In the genomic region with DNA sequence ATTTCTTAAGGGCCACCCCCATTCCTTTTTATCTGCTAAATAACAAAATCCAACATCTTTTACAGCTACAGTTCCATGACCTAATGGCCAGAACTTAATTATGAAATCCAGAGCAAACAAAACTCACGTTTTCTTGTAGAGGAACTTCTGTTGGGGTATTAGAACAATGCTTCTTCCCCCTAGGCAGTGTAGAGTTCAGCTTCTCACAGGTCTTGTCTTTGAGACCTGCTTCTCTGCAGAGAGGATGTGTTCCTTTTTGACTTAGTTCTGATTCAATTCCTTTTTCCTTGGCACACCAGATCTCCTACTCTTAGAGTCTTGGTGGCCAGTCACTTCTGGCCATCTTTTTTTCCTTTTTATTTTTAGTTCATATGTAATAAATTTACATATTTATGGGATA, we compare ENCODE assay signal across 16 cellular contexts.
"Had no signal": no experiment of that assay in that cellular context is flagged by ENCODE, and none has a peak within 500 bp of the region (broad histone marks: within the 10 kb centered on the region; RNA-seq: fewer than 3 reads in every experiment).

No MANE protein-coding gene starts in this region.

- H3K36me3 Mint-ChIP-seq: activated naive CD4-positive, alpha-beta T cell treated with anti-CD3 and anti-CD28 coated beads, Interleukin-2, amount 10 ng/mL, durations not matched to agents 7 days and 5 days had no signal

- H3K27ac Mint-ChIP-seq: activated naive CD4-positive, alpha-beta T cell treated with anti-CD3 and anti-CD28 coated beads, Interleukin-2, amount 10 ng/mL, durations not matched to agents 7 days and 5 days; activated T-helper 2 cell treated with anti-CD3 and anti-CD28 coated beads, Interferon-gamma antibody, Interleukin-2, Interleukin-4, amounts not matched to agents 10 μg/mL and 5 μg/mL and 100 μg/mL, durations not matched to agents 14 hours and 24 hours and 36 hours had no signal

- H3K27me3 Mint-ChIP-seq: activated naive CD4-positive, alpha-beta T cell treated with anti-CD3 and anti-CD28 coated beads, Interleukin-2, amount 10 ng/mL, durations not matched to agents 7 days and 5 days; naive thymus-derived CD8-positive, alpha-beta T cell had no signal

- H3K9me3 Mint-ChIP-seq: activated naive CD4-positive, alpha-beta T cell treated with anti-CD3 and anti-CD28 coated beads, Interleukin-2, amount 10 ng/mL, durations not matched to agents 7 days and 5 days; activated T-helper 2 cell treated with anti-CD3 and anti-CD28 coated beads, Interferon-gamma antibody, Interleukin-2, Interleukin-4, amounts not matched to agents 10 μg/mL and 5 μg/mL and 100 μg/mL, durations not matched to agents 14 hours and 24 hours and 36 hours had no signal

- H3K4me3 Mint-ChIP-seq: activated naive CD4-positive, alpha-beta T cell treated with anti-CD3 and anti-CD28 coated beads, Interleukin-2, amount 10 ng/mL, durations not matched to agents 7 days and 5 days had no signal

- H3K4me3 ChIP-seq: ascending aorta, breast epithelium, tibial nerve, uterus had no signal

- DNase-seq: activated CD4-positive, alpha-beta T cell treated with anti-CD3 and anti-CD28 coated beads, Interleukin-2, amount 50 U/mL, for 1 hour; activated naive CD4-positive, alpha-beta T cell treated with anti-CD3 and anti-CD28 coated beads, Interleukin-2, amount 10 ng/mL, durations not matched to agents 7 days and 5 days; islet precursor cell; mammary epithelial cell; naive thymus-derived CD8-positive, alpha-beta T cell; nucleus accumbens; posterior cingulate gyrus; stimulated activated CD4-positive, alpha-beta T cell treated with anti-CD3 and anti-CD28 coated beads, Interleukin-2, amount 100 ng/mL, for 48 hours; stimulated activated naive CD4-positive, alpha-beta T cell; uterus had no signal

- ATAC-seq: activated CD4-positive, CD25-positive, alpha-beta regulatory T cell treated with anti-CD3 and anti-CD28 coated beads, Interleukin-2, amount 50 U/mL, for 24 hours; left lobe of liver had no signal
